Comparison of ENCODE assay signal across 8 cellular contexts in the genomic region with DNA sequence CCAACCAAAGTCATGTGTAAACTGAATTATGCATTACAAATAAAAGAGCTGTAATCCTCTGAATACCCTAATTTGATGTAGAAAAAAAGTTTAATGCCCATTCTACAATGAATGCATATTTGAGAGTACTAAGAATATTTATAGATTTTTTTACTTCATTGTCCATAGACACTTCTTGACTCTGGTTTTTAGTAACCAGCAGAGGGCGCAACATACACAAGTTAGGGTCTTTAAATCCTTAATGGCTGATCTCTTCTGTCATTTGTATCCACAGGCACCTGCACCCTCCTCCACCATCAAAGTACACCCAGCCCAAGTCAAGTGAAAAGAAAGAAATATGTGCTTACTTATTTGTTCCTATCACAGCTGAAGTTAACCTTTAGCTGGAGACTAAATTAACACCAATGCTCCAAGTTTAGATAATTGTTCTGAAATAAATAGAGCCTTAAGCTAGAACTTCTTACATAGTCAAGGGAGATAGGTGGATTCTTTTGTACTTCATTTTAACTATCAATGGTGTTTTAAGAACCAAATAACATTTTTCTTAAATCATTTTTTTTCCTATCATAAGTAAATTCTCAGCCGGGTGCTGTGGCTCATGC.
A peak's percentile ranks its signal among the peaks of the same experiment; 100 is the strongest.
DNase-seq lines count a peak whose midpoint lies in the region; ATAC-seq and TF ChIP-seq lines count a peak whose summit lies in the region.

No MANE protein-coding gene starts in this region.

- no peak overlapping the region for H3K4me2 ChIP-seq in DND-41 (ENCODE audit: insufficient read depth, low read length)

- peak; percentile 86 for TF ChIP-seq CTCF in DND-41 (IDR thresholded peaks at IDR 0.05; ENCODE audit: borderline replicate concordance, extremely low read depth, low read length, poor library complexity, severe bottlenecking)
- TF ChIP-seq CTCF in RWPE1 (conservative IDR thresholded peaks at IDR 0.05; ENCODE audit: low read depth), result peak; percentile 84

- no peaks in the 10 kb centered on the region for H3K36me3 ChIP-seq in DND-41 (ENCODE audit: insufficient read depth, low read length)

- no peak overlapping the region; the same call in 1 of the 2 replicates for H3K9ac ChIP-seq in DND-41 (ENCODE audit: low read depth, low read length)

- no peaks in the 10 kb centered on the region for H4K20me1 ChIP-seq in DND-41 (ENCODE audit: insufficient read depth, low read length)

- CTCF ChIA-PET in RWPE1 (lab: Yijun Ruan, JAX), result interaction anchor here (0.5 to 2.1 kb wide), 7 partner anchors 73 to 741 kb away, joined by 3 to 10 read pairs (median 3); no protein-coding TSS in a partner anchor

- H3K27ac ChIP-seq in DND-41 (ENCODE audit: low read length) (peak overlapping the region; percentile 38), RWPE1 (no peak overlapping the region)

- no peak overlapping the region for H2AFZ ChIP-seq in DND-41 (ENCODE audit: low read depth, low read length)

- no peak overlapping the region for H3K4me3 ChIP-seq in DND-41 (ENCODE audit: low read depth in 1 of 2, low read length in 2 of 2)
- no peak overlapping the region for H3K4me3 ChIP-seq in Jurkat, Clone E6-1 (ENCODE audit: low read length)

- no peaks in the 10 kb centered on the region for H3K79me2 ChIP-seq in DND-41 (ENCODE audit: insufficient read depth, low read length)

- peaks cover 18% of the 10 kb centered on the region for H3K9me3 ChIP-seq in DND-41 (ENCODE audit: insufficient read depth, low read length, severe bottlenecking)

- H3K27me3 ChIP-seq in DND-41 (ENCODE audit: insufficient read depth, low read length, poor library complexity), result no peaks in the 10 kb centered on the region

- peak; percentile 78 for DNase-seq in DND-41
- peak; percentile 77 for DNase-seq in Jurkat, Clone E6-1 (ENCODE audit: low read depth, low spot score)
- DNase-seq in RWPE1 (ENCODE audit: low spot score), result peak; percentile 55
- peak; percentile 41 for DNase-seq in activated gamma-delta T cell treated with anti-CD3 and anti-CD28 coated beads, Interleukin-2, amount 50 U/mL, for 16 hours (ENCODE audit: low read depth)
- DNase-seq in globus pallidus (ENCODE audit: low spot score), result peak; percentile 54
- peak; percentile 71 for DNase-seq in renal cortical epithelial cell (ENCODE audit: low read depth)

- peaks cover 8% of the 10 kb centered on the region for H3K4me1 ChIP-seq in DND-41 (ENCODE audit: insufficient read depth, low read length)

- peak; percentile 97 for ATAC-seq in DND-41 (ENCODE audit: insufficient read depth, low read depth)
- ATAC-seq in GM21619 (IDR thresholded peaks at IDR 0.05; ENCODE audit: unreplicated experiment), result peak; percentile 77
- ATAC-seq in HG03025 (IDR thresholded peaks at IDR 0.05; ENCODE audit: low FRiP score, unreplicated experiment), result no peak

- POLR2A ChIA-PET in RWPE1 (lab: Yijun Ruan, JAX; ENCODE audit: low non-redundant PET), result interaction anchor here (0.6 kb wide), 1 partner anchor 417 kb away, joined by 4 read pairs; no protein-coding TSS in a partner anchor
